Comparison of ENCODE assay signal across 13 cellular contexts in the genomic region with DNA sequence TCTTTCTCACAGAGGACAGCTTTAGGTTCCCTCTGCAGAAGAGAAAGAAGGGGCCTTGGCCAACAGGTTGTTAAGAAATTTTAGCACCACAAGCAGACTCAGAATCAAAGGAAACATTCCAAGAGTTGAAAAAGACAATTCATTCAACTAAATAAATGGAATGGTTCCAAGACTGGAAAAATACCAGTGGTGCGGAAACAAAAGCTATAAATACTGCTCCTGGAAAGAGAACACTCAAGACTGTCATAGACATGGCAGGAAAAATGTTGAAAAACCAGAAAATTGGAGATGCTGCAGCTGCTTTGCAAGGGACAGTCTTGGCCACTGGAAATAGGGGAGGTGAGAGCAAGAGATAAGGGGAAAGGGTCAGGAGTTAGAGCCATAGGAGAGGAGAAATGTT.
DNase-seq lines count a peak whose midpoint lies in the region; ATAC-seq lines count a peak whose summit lies in the region.
"Had no signal": no experiment of that assay in that cellular context is flagged by ENCODE, and none has a peak within 500 bp of the region (broad histone marks: within the 10 kb centered on the region; RNA-seq: fewer than 3 reads in every experiment).

No MANE protein-coding gene starts in this region.

- H3K27me3 Mint-ChIP-seq in stimulated activated naive B cell treated with anti-CD40 and anti-IgM and Interleukin-4, amounts not matched to agents 10 μg/mL and 1 μg/mL and 100 μg/mL, for 72 hours: no peaks in the 10 kb centered on the region
- H3K27me3 Mint-ChIP-seq: CD4-positive, CD25-positive, alpha-beta regulatory T cell had no signal

- H3K9me3 Mint-ChIP-seq in stimulated activated naive B cell treated with anti-CD40 and anti-IgM and Interleukin-4, amounts not matched to agents 10 μg/mL and 1 μg/mL and 100 μg/mL, for 72 hours: no peaks in the 10 kb centered on the region

- DNase-seq in A172 (ENCODE audit: low spot score): peak; percentile 35
- peak; percentile 63 for DNase-seq in astrocyte of the hippocampus (ENCODE audit: low read depth, low spot score)
- DNase-seq in left kidney (ENCODE audit: low read depth, low spot score): peak; percentile 56
- peak; percentile 73 for DNase-seq in superior temporal gyrus (ENCODE audit: extremely low spot score)
- no peak for DNase-seq in EL
- DNase-seq in stimulated activated naive B cell treated with anti-CD40 and anti-IgM and Interleukin-4, amounts not matched to agents 10 μg/mL and 1 μg/mL and 100 μg/mL, for 72 hours: no peak
- DNase-seq in NCI-H146 treated with DMSO at 0.1 percent for 48 hours (lab: John Stamatoyannopoulos, UW; ENCODE audit: unreplicated experiment): no peak
- DNase-seq: AML-193; CD4-positive, CD25-positive, alpha-beta regulatory T cell; DMS53; HCEC 1CT; HFFc6 had no signal

- H3K27ac Mint-ChIP-seq in stimulated activated naive B cell treated with anti-CD40 and anti-IgM and Interleukin-4, amounts not matched to agents 10 μg/mL and 1 μg/mL and 100 μg/mL, for 72 hours: no peak overlapping the region
- H3K27ac Mint-ChIP-seq: CD4-positive, CD25-positive, alpha-beta regulatory T cell; HFFc6 had no signal

- ATAC-seq in stimulated activated naive B cell treated with anti-CD40 and anti-IgM and Interleukin-4, amounts not matched to agents 10 μg/mL and 1 μg/mL and 100 μg/mL, for 72 hours (replicated peaks): no peak
- ATAC-seq: HepG2 had no signal

- no peaks in the 10 kb centered on the region for H3K36me3 Mint-ChIP-seq in stimulated activated naive B cell treated with anti-CD40 and anti-IgM and Interleukin-4, amounts not matched to agents 10 μg/mL and 1 μg/mL and 100 μg/mL, for 72 hours
- H3K36me3 Mint-ChIP-seq: CD4-positive, CD25-positive, alpha-beta regulatory T cell had no signal

- no peaks in the 10 kb centered on the region for H3K4me1 Mint-ChIP-seq in stimulated activated naive B cell treated with anti-CD40 and anti-IgM and Interleukin-4, amounts not matched to agents 10 μg/mL and 1 μg/mL and 100 μg/mL, for 72 hours
- H3K4me1 Mint-ChIP-seq: CD4-positive, CD25-positive, alpha-beta regulatory T cell had no signal

- H3K4me3 Mint-ChIP-seq in stimulated activated naive B cell treated with anti-CD40 and anti-IgM and Interleukin-4, amounts not matched to agents 10 μg/mL and 1 μg/mL and 100 μg/mL, for 72 hours: no peak overlapping the region
- H3K4me3 Mint-ChIP-seq: CD4-positive, CD25-positive, alpha-beta regulatory T cell; HFFc6 had no signal

Comparison
In these comparisons a context has a peak if more than half of its experiments do, and no peak if none do; other contexts are left out.
1. DNase-seq: peak in A172 (single experiment), astrocyte of the hippocampus (single experiment), left kidney (single experiment) and superior temporal gyrus (single experiment); none in EL (single experiment), stimulated activated naive B cell treated with anti-CD40 and anti-IgM and Interleukin-4, amounts not matched to agents 10 μg/mL and 1 μg/mL and 100 μg/mL, for 72 hours (single experiment) and NCI-H146 treated with DMSO at 0.1 percent for 48 hours (single experiment).